In the genomic region with DNA sequence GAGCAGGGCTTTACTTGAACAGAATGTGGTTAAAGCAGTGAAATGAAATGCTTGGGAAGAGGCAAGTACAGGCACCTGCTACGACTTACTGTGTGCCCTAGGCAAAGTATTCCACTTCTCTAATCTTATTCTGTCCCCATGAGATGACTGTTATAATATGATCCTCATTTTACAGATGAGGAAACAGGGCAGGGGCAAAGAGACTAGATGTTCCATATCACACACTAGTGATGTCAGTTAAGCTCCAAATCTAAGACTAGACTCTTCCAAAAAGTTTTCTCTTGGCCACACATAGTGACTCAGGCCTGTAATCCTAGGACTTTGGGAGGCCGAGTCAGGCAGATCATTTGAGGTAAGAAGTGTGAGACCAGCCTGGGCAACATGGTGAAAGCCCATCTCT, we compare ENCODE assay signal across 1 cellular context.
TF ChIP-seq lines count a peak whose summit lies in the region.

No MANE protein-coding gene starts in this region.

TF ChIP-seq in HepG2, 621 proteins besides CTCF, POLR2A, EP300 and RAD21 (continued from another document):
- TF ChIP-seq, protein P1, sequence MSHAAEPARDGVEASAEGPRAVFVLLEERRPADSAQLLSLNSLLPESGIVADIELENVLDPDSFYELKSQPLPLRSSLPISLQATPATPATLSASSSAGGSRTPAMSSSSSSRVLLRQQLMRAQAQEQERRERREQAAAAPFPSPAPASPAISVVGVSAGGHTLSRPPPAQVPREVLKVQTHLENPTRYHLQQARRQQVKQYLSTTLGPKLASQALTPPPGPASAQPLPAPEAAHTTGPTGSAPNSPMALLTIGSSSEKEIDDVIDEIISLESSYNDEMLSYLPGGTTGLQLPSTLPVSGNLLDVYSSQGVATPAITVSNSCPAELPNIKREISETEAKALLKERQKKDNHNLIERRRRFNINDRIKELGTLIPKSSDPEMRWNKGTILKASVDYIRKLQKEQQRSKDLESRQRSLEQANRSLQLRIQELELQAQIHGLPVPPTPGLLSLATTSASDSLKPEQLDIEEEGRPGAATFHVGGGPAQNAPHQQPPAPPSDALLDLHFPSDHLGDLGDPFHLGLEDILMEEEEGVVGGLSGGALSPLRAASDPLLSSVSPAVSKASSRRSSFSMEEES (CRISPR knock-in tag; IDR thresholded peaks at IDR 0.05) = no peak
- TF ChIP-seq SIX4 (CRISPR knock-in tag; IDR thresholded peaks at IDR 0.05) = no peak
- TF ChIP-seq, protein P2, sequence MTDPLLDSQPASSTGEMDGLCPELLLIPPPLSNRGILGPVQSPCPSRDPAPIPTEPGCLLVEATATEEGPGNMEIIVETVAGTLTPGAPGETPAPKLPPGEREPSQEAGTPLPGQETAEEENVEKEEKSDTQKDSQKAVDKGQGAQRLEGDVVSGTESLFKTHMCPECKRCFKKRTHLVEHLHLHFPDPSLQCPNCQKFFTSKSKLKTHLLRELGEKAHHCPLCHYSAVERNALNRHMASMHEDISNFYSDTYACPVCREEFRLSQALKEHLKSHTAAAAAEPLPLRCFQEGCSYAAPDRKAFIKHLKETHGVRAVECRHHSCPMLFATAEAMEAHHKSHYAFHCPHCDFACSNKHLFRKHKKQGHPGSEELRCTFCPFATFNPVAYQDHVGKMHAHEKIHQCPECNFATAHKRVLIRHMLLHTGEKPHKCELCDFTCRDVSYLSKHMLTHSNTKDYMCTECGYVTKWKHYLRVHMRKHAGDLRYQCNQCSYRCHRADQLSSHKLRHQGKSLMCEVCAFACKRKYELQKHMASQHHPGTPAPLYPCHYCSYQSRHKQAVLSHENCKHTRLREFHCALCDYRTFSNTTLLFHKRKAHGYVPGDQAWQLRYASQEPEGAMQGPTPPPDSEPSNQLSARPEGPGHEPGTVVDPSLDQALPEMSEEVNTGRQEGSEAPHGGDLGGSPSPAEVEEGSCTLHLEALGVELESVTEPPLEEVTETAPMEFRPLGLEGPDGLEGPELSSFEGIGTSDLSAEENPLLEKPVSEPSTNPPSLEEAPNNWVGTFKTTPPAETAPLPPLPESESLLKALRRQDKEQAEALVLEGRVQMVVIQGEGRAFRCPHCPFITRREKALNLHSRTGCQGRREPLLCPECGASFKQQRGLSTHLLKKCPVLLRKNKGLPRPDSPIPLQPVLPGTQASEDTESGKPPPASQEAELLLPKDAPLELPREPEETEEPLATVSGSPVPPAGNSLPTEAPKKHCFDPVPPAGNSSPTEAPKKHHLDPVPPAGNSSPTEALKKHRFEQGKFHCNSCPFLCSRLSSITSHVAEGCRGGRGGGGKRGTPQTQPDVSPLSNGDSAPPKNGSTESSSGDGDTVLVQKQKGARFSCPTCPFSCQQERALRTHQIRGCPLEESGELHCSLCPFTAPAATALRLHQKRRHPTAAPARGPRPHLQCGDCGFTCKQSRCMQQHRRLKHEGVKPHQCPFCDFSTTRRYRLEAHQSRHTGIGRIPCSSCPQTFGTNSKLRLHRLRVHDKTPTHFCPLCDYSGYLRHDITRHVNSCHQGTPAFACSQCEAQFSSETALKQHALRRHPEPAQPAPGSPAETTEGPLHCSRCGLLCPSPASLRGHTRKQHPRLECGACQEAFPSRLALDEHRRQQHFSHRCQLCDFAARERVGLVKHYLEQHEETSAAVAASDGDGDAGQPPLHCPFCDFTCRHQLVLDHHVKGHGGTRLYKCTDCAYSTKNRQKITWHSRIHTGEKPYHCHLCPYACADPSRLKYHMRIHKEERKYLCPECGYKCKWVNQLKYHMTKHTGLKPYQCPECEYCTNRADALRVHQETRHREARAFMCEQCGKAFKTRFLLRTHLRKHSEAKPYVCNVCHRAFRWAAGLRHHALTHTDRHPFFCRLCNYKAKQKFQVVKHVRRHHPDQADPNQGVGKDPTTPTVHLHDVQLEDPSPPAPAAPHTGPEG (CRISPR knock-in tag; IDR thresholded peaks at IDR 0.05) = no peak
- TF ChIP-seq PAWR (CRISPR knock-in tag; IDR thresholded peaks at IDR 0.05; ENCODE audit: borderline replicate concordance) = no peak
- TF ChIP-seq KLF6 (CRISPR knock-in tag; IDR thresholded peaks at IDR 0.05) = no peak
- no peak for TF ChIP-seq TBX2 (CRISPR knock-in tag; IDR thresholded peaks at IDR 0.05; ENCODE audit: borderline replicate concordance)
- TF ChIP-seq SOX6 (IDR thresholded peaks at IDR 0.05) = no peak
- no peak for TF ChIP-seq SOX6 (CRISPR knock-in tag; IDR thresholded peaks at IDR 0.05)
- no peak for TF ChIP-seq ZBTB38 (CRISPR knock-in tag; IDR thresholded peaks at IDR 0.05)
- no peak for TF ChIP-seq FOXJ3 (CRISPR knock-in tag; IDR thresholded peaks at IDR 0.05; ENCODE audit: borderline replicate concordance)
